ENCODE assay signal across 26 cellular contexts in the genomic region with DNA sequence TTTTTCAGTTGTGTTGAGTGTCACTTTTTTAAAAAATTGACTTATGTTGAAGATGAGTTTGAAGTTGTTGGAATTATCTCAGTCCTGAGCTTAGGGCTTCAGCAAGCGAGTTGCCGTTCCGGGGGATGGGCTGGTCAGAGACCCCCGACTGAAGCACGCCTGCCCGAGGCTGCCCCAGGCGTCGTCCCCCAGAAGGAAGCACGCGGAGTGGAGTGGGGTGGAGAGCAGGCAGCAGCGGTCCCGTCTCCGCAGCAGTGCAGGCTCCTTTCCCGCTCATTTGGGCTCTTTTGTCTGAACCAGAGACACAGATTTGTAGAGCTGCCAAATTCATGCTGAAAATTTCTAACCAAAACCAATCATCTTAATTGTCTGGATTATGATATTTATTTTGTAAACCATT.
"Had no signal": no experiment of that assay in that cellular context is flagged by ENCODE, and none has a peak within 500 bp of the region (broad histone marks: within the 10 kb centered on the region; RNA-seq: fewer than 3 reads in every experiment).

No MANE protein-coding gene starts in this region.

- H3K4me3 ChIP-seq: breast epithelium, colonic mucosa, dorsolateral prefrontal cortex, esophagus muscularis mucosa, mucosa of descending colon, stomach, suprapubic skin, tibial nerve had no signal

- DNase-seq: activated CD4-positive, alpha-beta T cell treated with anti-CD3 and anti-CD28 coated beads for 1 hour; activated CD4-positive, alpha-beta T cell treated with anti-CD3 and anti-CD28 coated beads, Interleukin-2, amount 50 U/mL, for 1 hour; activated gamma-delta T cell; colonic mucosa; dorsolateral prefrontal cortex; glutamatergic neuron; hypothalamus; left cardiac atrium; mesenchymal stem cell; mucosa of descending colon; nucleus accumbens; small intestine; stomach; SW 1271 had no signal

- H3K27me3 ChIP-seq: breast epithelium, colonic mucosa, dorsolateral prefrontal cortex, esophagus muscularis mucosa, stomach, suprapubic skin, tibial nerve had no signal

- H3K27me3 Mint-ChIP-seq: activated naive CD4-positive, alpha-beta T cell treated with anti-CD3 and anti-CD28 coated beads, Interleukin-2, amount 50 U/mL, for 24 hours; central memory CD8-positive, alpha-beta T cell; stimulated activated memory B cell treated with anti-CD40 and anti-IgM and Interleukin-4, amounts not matched to agents 10 μg/mL and 1 μg/mL and 100 μg/mL, for 72 hours had no signal

- H3K27ac Mint-ChIP-seq: stimulated activated memory B cell treated with anti-CD40 and anti-IgM and Interleukin-4, amounts not matched to agents 10 μg/mL and 1 μg/mL and 100 μg/mL, for 72 hours; T-helper 2 cell treated with Interferon-gamma antibody and Interleukin-4, amounts not matched to agents 5 μg/mL and 100 μg/mL, for 36 hours had no signal

- H3K27ac ChIP-seq: breast epithelium, colonic mucosa, dorsolateral prefrontal cortex, esophagus muscularis mucosa, stomach, suprapubic skin, VCaP had no signal

- H3K36me3 ChIP-seq: breast epithelium, colonic mucosa had no signal

- H3K9me3 ChIP-seq: breast epithelium, colonic mucosa, esophagus muscularis mucosa, mucosa of descending colon, stomach, suprapubic skin, tibial nerve had no signal

- H3K4me3 Mint-ChIP-seq: activated naive CD4-positive, alpha-beta T cell treated with anti-CD3 and anti-CD28 coated beads, Interleukin-2, amount 50 U/mL, for 24 hours; central memory CD8-positive, alpha-beta T cell; stimulated activated memory B cell treated with anti-CD40 and anti-IgM and Interleukin-4, amounts not matched to agents 10 μg/mL and 1 μg/mL and 100 μg/mL, for 72 hours; T-helper 2 cell treated with Interferon-gamma antibody and Interleukin-4, amounts not matched to agents 5 μg/mL and 100 μg/mL, for 36 hours had no signal

- H3K9me3 Mint-ChIP-seq: activated naive CD4-positive, alpha-beta T cell treated with anti-CD3 and anti-CD28 coated beads, Interleukin-2, amount 50 U/mL, for 24 hours; central memory CD8-positive, alpha-beta T cell; stimulated activated memory B cell treated with anti-CD40 and anti-IgM and Interleukin-4, amounts not matched to agents 10 μg/mL and 1 μg/mL and 100 μg/mL, for 72 hours; T-helper 2 cell treated with Interferon-gamma antibody and Interleukin-4, amounts not matched to agents 5 μg/mL and 100 μg/mL, for 36 hours had no signal

- H3K4me1 ChIP-seq: breast epithelium, colonic mucosa, suprapubic skin had no signal

- FAIRE-seq: astrocyte, frontal cortex, islet of Langerhans, small intestine had no signal
